Comparison of ENCODE assay signal across 31 cellular contexts in genomic region chr3:134625462-134625861, GRCh38. TPM values are rescaled to one million over a fixed set of nuclear protein-coding genes. Genes with fewer than 3 reads are reported as not detected.
"Had no signal": no experiment of that assay in that cellular context is flagged by ENCODE, and none has a peak within 500 bp of the region (broad histone marks: within the 10 kb centered on the region; RNA-seq: fewer than 3 reads in every experiment).

No MANE protein-coding gene starts in this region.

- H3K36me3 ChIP-seq: breast epithelium, lower lobe of right lung, neural progenitor cell, right lobe of liver, thoracic aorta, uterus had no signal

- H3K4me3 Mint-ChIP-seq: activated naive CD4-positive, alpha-beta T cell treated with anti-CD3 and anti-CD28 coated beads, Interleukin-2, amount 50 U/mL, for 24 hours; activated naive CD8-positive, alpha-beta T cell treated with anti-CD3 and anti-CD28 coated beads, Interleukin-2, amount 50 U/mL, for 24 hours; effector memory CD8-positive, alpha-beta T cell; natural killer cell; neural progenitor cell; T-helper 1 cell treated with Interleukin-12 subunit alpha and Interleukin-12 subunit beta and Interleukin-4 antibody, amounts not matched to agents 30 μg/mL and 1 μg/mL, for 36 hours had no signal

- H3K9me3 ChIP-seq: gastroesophageal sphincter, right lobe of liver, uterus had no signal

- H3K27ac Mint-ChIP-seq: activated naive CD4-positive, alpha-beta T cell treated with anti-CD3 and anti-CD28 coated beads, Interleukin-2, amount 50 U/mL, for 24 hours; activated naive CD8-positive, alpha-beta T cell treated with anti-CD3 and anti-CD28 coated beads, Interleukin-2, amount 50 U/mL, for 24 hours; activated T-helper 2 cell treated with anti-CD3 and anti-CD28 coated beads, Interferon-gamma antibody, Interleukin-2, Interleukin-4, amounts not matched to agents 10 μg/mL and 5 μg/mL and 100 μg/mL, durations not matched to agents 14 hours and 24 hours and 36 hours; effector memory CD8-positive, alpha-beta T cell; natural killer cell; neural progenitor cell; T-helper 1 cell treated with Interleukin-12 subunit alpha and Interleukin-12 subunit beta and Interleukin-4 antibody, amounts not matched to agents 30 μg/mL and 1 μg/mL, for 36 hours had no signal

- H3K4me2 ChIP-seq: hepatocyte, neural progenitor cell had no signal

- H3K4me3 ChIP-seq: breast epithelium, dorsolateral prefrontal cortex, gastroesophageal sphincter, hepatocyte, lower lobe of right lung, neural progenitor cell, right lobe of liver, thoracic aorta, uterus had no signal

- H3K9ac ChIP-seq: neural progenitor cell had no signal

- H3K9me3 Mint-ChIP-seq: activated naive CD4-positive, alpha-beta T cell treated with anti-CD3 and anti-CD28 coated beads, Interleukin-2, amount 50 U/mL, for 24 hours had no signal

- H3K4me1 ChIP-seq: breast epithelium, gastroesophageal sphincter, lower lobe of right lung, neural progenitor cell, right lobe of liver, uterus had no signal

- H3K27me3 ChIP-seq: breast epithelium, dorsolateral prefrontal cortex, gastroesophageal sphincter, hepatocyte, neural progenitor cell, right lobe of liver, uterus had no signal

- H3K4me1 Mint-ChIP-seq: activated naive CD4-positive, alpha-beta T cell treated with anti-CD3 and anti-CD28 coated beads, Interleukin-2, amount 50 U/mL, for 24 hours; activated naive CD8-positive, alpha-beta T cell treated with anti-CD3 and anti-CD28 coated beads, Interleukin-2, amount 50 U/mL, for 24 hours; neural progenitor cell had no signal

- H2AFZ ChIP-seq: hepatocyte, neural progenitor cell had no signal

- H3K27ac ChIP-seq: breast epithelium, dorsolateral prefrontal cortex, gastroesophageal sphincter, hepatocyte, lower lobe of right lung, neural progenitor cell, right lobe of liver, thoracic aorta, uterus, VCaP had no signal

- H3K36me3 Mint-ChIP-seq: activated naive CD4-positive, alpha-beta T cell treated with anti-CD3 and anti-CD28 coated beads, Interleukin-2, amount 50 U/mL, for 24 hours had no signal

- H3K27me3 Mint-ChIP-seq: activated naive CD8-positive, alpha-beta T cell treated with anti-CD3 and anti-CD28 coated beads, Interleukin-2, amount 50 U/mL, for 24 hours had no signal

- DNase-seq: activated CD4-positive, alpha-beta T cell treated with anti-CD3 and anti-CD28 coated beads for 48 hours; activated CD4-positive, alpha-beta T cell treated with anti-CD3 and anti-CD28 coated beads, Interleukin-2, amount 50 U/mL, for 48 hours; activated naive CD8-positive, alpha-beta T cell treated with anti-CD3 and anti-CD28 coated beads, Interleukin-2, amount 50 U/mL, for 24 hours; activated T-cell treated with anti-CD3 and anti-CD28 coated beads, Interleukin-2, amount 50 U/mL, for 48 hours; amygdala; effector memory CD8-positive, alpha-beta T cell; lower lobe of right lung; mesenchymal stem cell; natural killer cell; right lobe of liver; stimulated activated CD4-positive, alpha-beta T cell treated with anti-CD3 and anti-CD28 coated beads, Interleukin-2, amount 100 ng/mL, for 48 hours; stimulated activated naive CD8-positive, alpha-beta T cell treated with anti-CD3 and anti-CD28 coated beads, Interleukin-15, Interleukin-2, amounts not matched to agents 100 U/mL and 50 U/mL, for 24 hours; SW 1271; T-helper 9 cell; trophoblast cell; uterus had no signal

- ATAC-seq: activated CD4-positive, CD25-positive, alpha-beta regulatory T cell treated with anti-CD3 and anti-CD28 coated beads, Interleukin-2, amount 50 U/mL, for 24 hours; activated naive CD8-positive, alpha-beta T cell treated with anti-CD3 and anti-CD28 coated beads, Interleukin-2, amount 50 U/mL, for 24 hours; effector memory CD8-positive, alpha-beta T cell; gastroesophageal sphincter; natural killer cell; stimulated activated naive CD8-positive, alpha-beta T cell treated with anti-CD3 and anti-CD28 coated beads, Interleukin-15, Interleukin-2, amounts not matched to agents 100 U/mL and 50 U/mL, for 24 hours had no signal

RNA-seq across cellular contexts. Expression of gene KY, which starts 25.4 kb away (rescaled TPM):
- total RNA-seq: activated T-helper 2 cell treated with anti-CD3 and anti-CD28 coated beads, Interferon-gamma antibody, Interleukin-2, Interleukin-4, amounts not matched to agents 10 μg/mL and 5 μg/mL and 100 μg/mL, durations not matched to agents 14 hours and 24 hours and 36 hours; endothelial cell of umbilical vein; fibroblast of villous mesenchyme; right lobe of liver; subcutaneous adipose tissue had no signal
- polyA plus RNA-seq: endothelial cell of umbilical vein, keratinocyte had no signal
